In the genomic region with DNA sequence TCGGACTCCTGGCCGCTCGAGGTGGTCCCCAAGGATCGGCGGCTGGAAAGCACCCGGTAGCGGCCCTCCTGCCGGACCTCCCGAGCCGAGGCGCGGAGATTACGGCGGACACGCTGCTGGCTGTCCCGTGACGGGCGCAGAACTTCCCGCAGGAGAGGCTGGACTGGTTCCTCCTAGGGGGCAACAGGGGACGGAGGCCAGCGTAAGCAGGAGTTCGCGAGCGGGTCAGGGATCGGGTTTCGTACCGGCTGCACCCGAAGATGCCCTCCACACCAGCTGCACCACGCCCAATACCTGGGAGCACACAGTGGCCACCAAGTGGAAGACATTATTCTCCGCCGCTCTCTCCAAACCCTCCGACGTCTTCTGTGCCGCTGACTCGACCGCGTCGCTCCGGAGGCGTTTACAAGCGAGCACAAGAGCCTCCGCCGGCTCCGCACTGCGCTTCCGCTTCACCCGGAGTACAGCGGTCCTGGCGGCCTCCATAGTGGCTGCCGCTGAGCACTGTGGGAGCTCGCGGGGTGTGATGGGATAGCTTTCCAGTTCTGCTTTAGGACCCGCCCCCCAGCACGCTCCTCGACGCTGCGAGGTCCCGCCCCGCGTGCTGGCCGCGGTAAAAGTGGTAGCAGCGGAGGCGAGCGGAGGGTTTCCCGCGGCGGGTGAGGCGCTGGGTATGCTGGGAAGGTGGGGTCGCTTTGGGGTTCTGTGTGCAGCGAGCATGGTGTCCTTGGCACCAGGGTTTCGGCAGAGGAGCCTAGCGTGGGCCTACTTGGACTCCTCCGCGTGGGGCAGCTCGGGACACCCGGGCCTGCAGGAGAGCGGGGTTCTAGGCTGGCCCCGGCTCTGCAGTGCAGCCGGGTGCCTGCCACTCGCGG, we compare ENCODE assay signal across 1 cellular context.
TF ChIP-seq lines count a peak whose summit lies in the region.

Gene PRMT7 (plus strand): TSS at position 579 of the 875 bp plus-strand sequence. CDS start 4,961 bp downstream, outside the sequence.
Gene SLC7A6OS (minus strand): TSS at position 506 of the 875 bp plus-strand sequence. CDS start 20 bp downstream, at position 486.

TF ChIP-seq in K562, 482 proteins besides CTCF, POLR2A, EP300 and RAD21 (continued from another document and continues in another):
- TF ChIP-seq PRDM10 (IDR thresholded peaks at IDR 0.05; ENCODE audit: partially characterized antibody) = peak; percentile 49
- no peak for TF ChIP-seq ZNF764 (CRISPR knock-in tag; IDR thresholded peaks at IDR 0.05; ENCODE audit: low read depth)
- TF ChIP-seq KLF13 (tag; IDR thresholded peaks at IDR 0.05; ENCODE audit: borderline replicate concordance, low read depth) = peak; percentile 65; the same call in 1 of the 2 replicates
- no peak for TF ChIP-seq HNRNPUL1 (IDR thresholded peaks at IDR 0.05; ENCODE audit: low read length)
- TF ChIP-seq POU5F1 (IDR thresholded peaks at IDR 0.05; ENCODE audit: borderline replicate concordance, low read depth, low read length, partially characterized antibody) = no peak
- TF ChIP-seq ZNF77 (CRISPR knock-in tag; IDR thresholded peaks at IDR 0.05) = no peak
- no peak for TF ChIP-seq MEF2D (tag; conservative IDR thresholded peaks at IDR 0.05; ENCODE audit: low read depth)
- no peak for TF ChIP-seq ZNF707 (CRISPR knock-in tag; conservative IDR thresholded peaks at IDR 0.05)
- no peak for TF ChIP-seq MTF1 (CRISPR knock-in tag; IDR thresholded peaks at IDR 0.05; ENCODE audit: borderline replicate concordance)
- no peak for TF ChIP-seq MAFF (IDR thresholded peaks at IDR 0.05; ENCODE audit: low read length)
- TF ChIP-seq HIVEP1 (CRISPR knock-in tag; IDR thresholded peaks at IDR 0.05) = no peak
- no peak for TF ChIP-seq RFX1 (IDR thresholded peaks at IDR 0.05)
- no peak for TF ChIP-seq GABPB2 (CRISPR knock-in tag; conservative IDR thresholded peaks at IDR 0.05)
- TF ChIP-seq ADNP (tag; IDR thresholded peaks at IDR 0.05) = no peak
- no peak for TF ChIP-seq CREB3 (tag; conservative IDR thresholded peaks at IDR 0.05; ENCODE audit: low read depth)
- no peak for TF ChIP-seq ZNF217 (CRISPR knock-in tag; IDR thresholded peaks at IDR 0.05)
- TF ChIP-seq, protein P1, sequence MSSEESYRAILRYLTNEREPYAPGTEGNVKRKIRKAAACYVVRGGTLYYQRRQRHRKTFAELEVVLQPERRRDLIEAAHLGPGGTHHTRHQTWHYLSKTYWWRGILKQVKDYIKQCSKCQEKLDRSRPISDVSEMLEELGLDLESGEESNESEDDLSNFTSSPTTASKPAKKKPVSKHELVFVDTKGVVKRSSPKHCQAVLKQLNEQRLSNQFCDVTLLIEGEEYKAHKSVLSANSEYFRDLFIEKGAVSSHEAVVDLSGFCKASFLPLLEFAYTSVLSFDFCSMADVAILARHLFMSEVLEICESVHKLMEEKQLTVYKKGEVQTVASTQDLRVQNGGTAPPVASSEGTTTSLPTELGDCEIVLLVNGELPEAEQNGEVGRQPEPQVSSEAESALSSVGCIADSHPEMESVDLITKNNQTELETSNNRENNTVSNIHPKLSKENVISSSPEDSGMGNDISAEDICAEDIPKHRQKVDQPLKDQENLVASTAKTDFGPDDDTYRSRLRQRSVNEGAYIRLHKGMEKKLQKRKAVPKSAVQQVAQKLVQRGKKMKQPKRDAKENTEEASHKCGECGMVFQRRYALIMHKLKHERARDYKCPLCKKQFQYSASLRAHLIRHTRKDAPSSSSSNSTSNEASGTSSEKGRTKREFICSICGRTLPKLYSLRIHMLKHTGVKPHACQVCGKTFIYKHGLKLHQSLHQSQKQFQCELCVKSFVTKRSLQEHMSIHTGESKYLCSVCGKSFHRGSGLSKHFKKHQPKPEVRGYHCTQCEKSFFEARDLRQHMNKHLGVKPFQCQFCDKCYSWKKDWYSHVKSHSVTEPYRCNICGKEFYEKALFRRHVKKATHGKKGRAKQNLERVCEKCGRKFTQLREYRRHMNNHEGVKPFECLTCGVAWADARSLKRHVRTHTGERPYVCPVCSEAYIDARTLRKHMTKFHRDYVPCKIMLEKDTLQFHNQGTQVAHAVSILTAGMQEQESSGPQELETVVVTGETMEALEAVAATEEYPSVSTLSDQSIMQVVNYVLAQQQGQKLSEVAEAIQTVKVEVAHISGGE (CRISPR knock-in tag; IDR thresholded peaks at IDR 0.05) = peak in 2 of 3 experiments; percentile 17 to 86; a peak in 2 of 6 replicates
- TF ChIP-seq, protein P2, sequence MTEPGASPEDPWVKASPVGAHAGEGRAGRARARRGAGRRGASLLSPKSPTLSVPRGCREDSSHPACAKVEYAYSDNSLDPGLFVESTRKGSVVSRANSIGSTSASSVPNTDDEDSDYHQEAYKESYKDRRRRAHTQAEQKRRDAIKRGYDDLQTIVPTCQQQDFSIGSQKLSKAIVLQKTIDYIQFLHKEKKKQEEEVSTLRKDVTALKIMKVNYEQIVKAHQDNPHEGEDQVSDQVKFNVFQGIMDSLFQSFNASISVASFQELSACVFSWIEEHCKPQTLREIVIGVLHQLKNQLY (CRISPR knock-in tag; conservative IDR thresholded peaks at IDR 0.05) = no peak; a peak in 1 of 4 replicates
- no peak for TF ChIP-seq TSHZ1 (CRISPR knock-in tag; IDR thresholded peaks at IDR 0.05)
- no peak for TF ChIP-seq ZNF280A (IDR thresholded peaks at IDR 0.05; ENCODE audit: low read depth, partially characterized antibody)
- TF ChIP-seq ETV5 (CRISPR knock-in tag; IDR thresholded peaks at IDR 0.05; ENCODE audit: low read depth) = no peak
- no peak for TF ChIP-seq RBM34 (IDR thresholded peaks at IDR 0.05; ENCODE audit: borderline replicate concordance, insufficient read depth, low read length)
- TF ChIP-seq CBX8 (IDR thresholded peaks at IDR 0.05; ENCODE audit: borderline replicate concordance, extremely low read depth, low read depth, low read length, poor library complexity, severe bottlenecking) = no peak
- no peak; the same call in 1 of the 2 replicates for TF ChIP-seq MTA3 (IDR thresholded peaks at IDR 0.05; ENCODE audit: borderline replicate concordance)
- TF ChIP-seq MECOM (CRISPR knock-in tag; IDR thresholded peaks at IDR 0.05) = no peak
- no peak for TF ChIP-seq HLTF (IDR thresholded peaks at IDR 0.05)
- no peak for TF ChIP-seq ARID1B (IDR thresholded peaks at IDR 0.05)
- no peak for TF ChIP-seq CEBPB (tag; IDR thresholded peaks at IDR 0.05)
- peak; percentile 86 for TF ChIP-seq MBD2 (IDR thresholded peaks at IDR 0.05; ENCODE audit: borderline replicate concordance, low read depth)
- TF ChIP-seq, protein P3, sequence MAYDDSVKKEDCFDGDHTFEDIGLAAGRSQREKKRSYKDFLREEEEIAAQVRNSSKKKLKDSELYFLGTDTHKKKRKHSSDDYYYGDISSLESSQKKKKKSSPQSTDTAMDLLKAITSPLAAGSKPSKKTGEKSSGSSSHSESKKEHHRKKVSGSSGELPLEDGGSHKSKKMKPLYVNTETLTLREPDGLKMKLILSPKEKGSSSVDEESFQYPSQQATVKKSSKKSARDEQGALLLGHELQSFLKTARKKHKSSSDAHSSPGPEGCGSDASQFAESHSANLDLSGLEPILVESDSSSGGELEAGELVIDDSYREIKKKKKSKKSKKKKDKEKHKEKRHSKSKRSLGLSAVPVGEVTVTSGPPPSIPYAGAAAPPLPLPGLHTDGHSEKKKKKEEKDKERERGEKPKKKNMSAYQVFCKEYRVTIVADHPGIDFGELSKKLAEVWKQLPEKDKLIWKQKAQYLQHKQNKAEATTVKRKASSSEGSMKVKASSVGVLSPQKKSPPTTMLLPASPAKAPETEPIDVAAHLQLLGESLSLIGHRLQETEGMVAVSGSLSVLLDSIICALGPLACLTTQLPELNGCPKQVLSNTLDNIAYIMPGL (CRISPR knock-in tag; IDR thresholded peaks at IDR 0.05) = no peak
- peak; percentile 38; the same call in 1 of the 2 replicates for TF ChIP-seq TOE1 (IDR thresholded peaks at IDR 0.05; ENCODE audit: borderline replicate concordance)
- TF ChIP-seq TOE1 (CRISPR knock-in tag; IDR thresholded peaks at IDR 0.05; ENCODE audit: borderline replicate concordance, low read depth) = peak; percentile 72; the same call in 1 of the 2 replicates
- peak; percentile 65; the same call in 1 of the 2 replicates for TF ChIP-seq ZNF224 (CRISPR knock-in tag; IDR thresholded peaks at IDR 0.05)
- no peak for TF ChIP-seq ZNF124 (CRISPR knock-in tag; IDR thresholded peaks at IDR 0.05)
